1 cellular context compared by ENCODE assay signal in the genomic region with DNA sequence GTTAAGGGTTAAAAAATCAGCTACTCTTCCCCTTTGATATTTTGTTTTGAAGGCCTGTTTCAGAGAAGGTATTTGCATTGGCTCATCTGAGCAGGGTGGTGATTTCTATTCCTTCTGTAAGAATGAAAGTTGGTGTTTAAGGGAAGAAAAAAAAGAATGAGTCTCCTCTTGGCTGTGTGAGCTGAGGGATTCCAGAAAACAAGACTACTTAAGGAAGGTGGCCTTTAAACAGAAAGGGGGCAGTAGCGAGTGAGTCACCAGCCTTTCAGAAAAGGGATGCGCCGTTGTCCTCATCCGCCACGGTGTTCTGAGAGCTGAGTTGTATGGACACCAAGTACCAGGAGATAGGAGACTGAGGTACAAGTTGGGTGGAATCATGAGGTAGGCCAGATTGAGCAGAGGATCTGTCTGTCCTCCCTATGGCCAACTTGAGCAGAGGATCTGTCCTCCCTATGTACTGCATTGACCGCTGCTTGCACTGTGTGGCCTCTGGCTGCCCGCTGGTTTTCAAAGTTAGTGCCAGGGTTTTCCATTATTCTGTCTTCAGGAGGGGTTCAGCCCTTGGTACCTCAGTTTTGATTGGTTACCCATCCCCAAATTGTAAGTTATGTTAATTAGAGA.
TF ChIP-seq lines count a peak whose summit lies in the region.

No MANE protein-coding gene starts in this region.

TF ChIP-seq in GM23338, 12 proteins besides CTCF, POLR2A, EP300 and RAD21:
- TF ChIP-seq, protein P1, sequence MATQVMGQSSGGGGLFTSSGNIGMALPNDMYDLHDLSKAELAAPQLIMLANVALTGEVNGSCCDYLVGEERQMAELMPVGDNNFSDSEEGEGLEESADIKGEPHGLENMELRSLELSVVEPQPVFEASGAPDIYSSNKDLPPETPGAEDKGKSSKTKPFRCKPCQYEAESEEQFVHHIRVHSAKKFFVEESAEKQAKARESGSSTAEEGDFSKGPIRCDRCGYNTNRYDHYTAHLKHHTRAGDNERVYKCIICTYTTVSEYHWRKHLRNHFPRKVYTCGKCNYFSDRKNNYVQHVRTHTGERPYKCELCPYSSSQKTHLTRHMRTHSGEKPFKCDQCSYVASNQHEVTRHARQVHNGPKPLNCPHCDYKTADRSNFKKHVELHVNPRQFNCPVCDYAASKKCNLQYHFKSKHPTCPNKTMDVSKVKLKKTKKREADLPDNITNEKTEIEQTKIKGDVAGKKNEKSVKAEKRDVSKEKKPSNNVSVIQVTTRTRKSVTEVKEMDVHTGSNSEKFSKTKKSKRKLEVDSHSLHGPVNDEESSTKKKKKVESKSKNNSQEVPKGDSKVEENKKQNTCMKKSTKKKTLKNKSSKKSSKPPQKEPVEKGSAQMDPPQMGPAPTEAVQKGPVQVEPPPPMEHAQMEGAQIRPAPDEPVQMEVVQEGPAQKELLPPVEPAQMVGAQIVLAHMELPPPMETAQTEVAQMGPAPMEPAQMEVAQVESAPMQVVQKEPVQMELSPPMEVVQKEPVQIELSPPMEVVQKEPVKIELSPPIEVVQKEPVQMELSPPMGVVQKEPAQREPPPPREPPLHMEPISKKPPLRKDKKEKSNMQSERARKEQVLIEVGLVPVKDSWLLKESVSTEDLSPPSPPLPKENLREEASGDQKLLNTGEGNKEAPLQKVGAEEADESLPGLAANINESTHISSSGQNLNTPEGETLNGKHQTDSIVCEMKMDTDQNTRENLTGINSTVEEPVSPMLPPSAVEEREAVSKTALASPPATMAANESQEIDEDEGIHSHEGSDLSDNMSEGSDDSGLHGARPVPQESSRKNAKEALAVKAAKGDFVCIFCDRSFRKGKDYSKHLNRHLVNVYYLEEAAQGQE (IDR thresholded peaks at IDR 0.05; ENCODE audit: unreplicated experiment), result no peak
- TF ChIP-seq, protein P2, sequence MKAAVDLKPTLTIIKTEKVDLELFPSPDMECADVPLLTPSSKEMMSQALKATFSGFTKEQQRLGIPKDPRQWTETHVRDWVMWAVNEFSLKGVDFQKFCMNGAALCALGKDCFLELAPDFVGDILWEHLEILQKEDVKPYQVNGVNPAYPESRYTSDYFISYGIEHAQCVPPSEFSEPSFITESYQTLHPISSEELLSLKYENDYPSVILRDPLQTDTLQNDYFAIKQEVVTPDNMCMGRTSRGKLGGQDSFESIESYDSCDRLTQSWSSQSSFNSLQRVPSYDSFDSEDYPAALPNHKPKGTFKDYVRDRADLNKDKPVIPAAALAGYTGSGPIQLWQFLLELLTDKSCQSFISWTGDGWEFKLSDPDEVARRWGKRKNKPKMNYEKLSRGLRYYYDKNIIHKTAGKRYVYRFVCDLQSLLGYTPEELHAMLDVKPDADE (IDR thresholded peaks at IDR 0.05), result no peak
- TF ChIP-seq ZNF331 (CRISPR knock-in tag; IDR thresholded peaks at IDR 0.05; ENCODE audit: low read depth), result no peak
- TF ChIP-seq ZNF114 (CRISPR knock-in tag; IDR thresholded peaks at IDR 0.05), result no peak
- no peak for TF ChIP-seq POLR2AphosphoS5 (IDR thresholded peaks at IDR 0.05; ENCODE audit: low read depth)
- TF ChIP-seq STAT1 (IDR thresholded peaks at IDR 0.05; ENCODE audit: unreplicated experiment), result no peak
- no peak for TF ChIP-seq NANOG (IDR thresholded peaks at IDR 0.05; ENCODE audit: borderline replicate concordance)
- TF ChIP-seq, protein P3, sequence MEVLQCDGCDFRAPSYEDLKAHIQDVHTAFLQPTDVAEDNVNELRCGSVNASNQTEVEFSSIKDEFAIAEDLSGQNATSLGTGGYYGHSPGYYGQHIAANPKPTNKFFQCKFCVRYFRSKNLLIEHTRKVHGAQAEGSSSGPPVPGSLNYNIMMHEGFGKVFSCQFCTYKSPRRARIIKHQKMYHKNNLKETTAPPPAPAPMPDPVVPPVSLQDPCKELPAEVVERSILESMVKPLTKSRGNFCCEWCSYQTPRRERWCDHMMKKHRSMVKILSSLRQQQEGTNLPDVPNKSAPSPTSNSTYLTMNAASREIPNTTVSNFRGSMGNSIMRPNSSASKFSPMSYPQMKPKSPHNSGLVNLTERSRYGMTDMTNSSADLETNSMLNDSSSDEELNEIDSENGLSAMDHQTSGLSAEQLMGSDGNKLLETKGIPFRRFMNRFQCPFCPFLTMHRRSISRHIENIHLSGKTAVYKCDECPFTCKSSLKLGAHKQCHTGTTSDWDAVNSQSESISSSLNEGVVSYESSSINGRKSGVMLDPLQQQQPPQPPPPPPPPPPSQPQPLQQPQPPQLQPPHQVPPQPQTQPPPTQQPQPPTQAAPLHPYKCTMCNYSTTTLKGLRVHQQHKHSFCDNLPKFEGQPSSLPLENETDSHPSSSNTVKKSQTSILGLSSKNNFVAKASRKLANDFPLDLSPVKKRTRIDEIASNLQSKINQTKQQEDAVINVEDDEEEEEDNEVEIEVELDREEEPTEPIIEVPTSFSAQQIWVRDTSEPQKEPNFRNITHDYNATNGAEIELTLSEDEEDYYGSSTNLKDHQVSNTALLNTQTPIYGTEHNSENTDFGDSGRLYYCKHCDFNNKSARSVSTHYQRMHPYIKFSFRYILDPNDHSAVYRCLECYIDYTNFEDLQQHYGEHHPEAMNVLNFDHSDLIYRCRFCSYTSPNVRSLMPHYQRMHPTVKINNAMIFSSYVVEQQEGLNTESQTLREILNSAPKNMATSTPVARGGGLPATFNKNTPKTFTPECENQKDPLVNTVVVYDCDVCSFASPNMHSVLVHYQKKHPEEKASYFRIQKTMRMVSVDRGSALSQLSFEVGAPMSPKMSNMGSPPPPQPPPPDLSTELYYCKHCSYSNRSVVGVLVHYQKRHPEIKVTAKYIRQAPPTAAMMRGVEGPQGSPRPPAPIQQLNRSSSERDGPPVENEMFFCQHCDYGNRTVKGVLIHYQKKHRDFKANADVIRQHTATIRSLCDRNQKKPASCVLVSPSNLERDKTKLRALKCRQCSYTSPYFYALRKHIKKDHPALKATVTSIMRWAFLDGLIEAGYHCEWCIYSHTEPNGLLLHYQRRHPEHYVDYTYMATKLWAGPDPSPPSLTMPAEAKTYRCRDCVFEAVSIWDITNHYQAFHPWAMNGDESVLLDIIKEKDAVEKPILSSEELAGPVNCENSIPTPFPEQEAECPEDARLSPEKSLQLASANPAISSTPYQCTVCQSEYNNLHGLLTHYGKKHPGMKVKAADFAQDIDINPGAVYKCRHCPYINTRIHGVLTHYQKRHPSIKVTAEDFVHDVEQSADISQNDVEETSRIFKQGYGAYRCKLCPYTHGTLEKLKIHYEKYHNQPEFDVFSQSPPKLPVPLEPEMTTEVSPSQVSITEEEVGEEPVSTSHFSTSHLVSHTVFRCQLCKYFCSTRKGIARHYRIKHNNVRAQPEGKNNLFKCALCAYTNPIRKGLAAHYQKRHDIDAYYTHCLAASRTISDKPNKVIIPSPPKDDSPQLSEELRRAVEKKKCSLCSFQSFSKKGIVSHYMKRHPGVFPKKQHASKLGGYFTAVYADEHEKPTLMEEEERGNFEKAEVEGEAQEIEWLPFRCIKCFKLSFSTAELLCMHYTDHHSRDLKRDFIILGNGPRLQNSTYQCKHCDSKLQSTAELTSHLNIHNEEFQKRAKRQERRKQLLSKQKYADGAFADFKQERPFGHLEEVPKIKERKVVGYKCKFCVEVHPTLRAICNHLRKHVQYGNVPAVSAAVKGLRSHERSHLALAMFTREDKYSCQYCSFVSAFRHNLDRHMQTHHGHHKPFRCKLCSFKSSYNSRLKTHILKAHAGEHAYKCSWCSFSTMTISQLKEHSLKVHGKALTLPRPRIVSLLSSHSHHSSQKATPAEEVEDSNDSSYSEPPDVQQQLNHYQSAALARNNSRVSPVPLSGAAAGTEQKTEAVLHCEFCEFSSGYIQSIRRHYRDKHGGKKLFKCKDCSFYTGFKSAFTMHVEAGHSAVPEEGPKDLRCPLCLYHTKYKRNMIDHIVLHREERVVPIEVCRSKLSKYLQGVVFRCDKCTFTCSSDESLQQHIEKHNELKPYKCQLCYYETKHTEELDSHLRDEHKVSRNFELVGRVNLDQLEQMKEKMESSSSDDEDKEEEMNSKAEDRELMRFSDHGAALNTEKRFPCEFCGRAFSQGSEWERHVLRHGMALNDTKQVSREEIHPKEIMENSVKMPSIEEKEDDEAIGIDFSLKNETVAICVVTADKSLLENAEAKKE (CRISPR knock-in tag; IDR thresholded peaks at IDR 0.05), result no peak
- no peak for TF ChIP-seq EZH2phosphoT487 (IDR thresholded peaks at IDR 0.05; ENCODE audit: unreplicated experiment)
- no peak for TF ChIP-seq JUNB (IDR thresholded peaks at IDR 0.05; ENCODE audit: unreplicated experiment)
- TF ChIP-seq EZH2 (IDR thresholded peaks at IDR 0.05; ENCODE audit: low read depth, unreplicated experiment), result no peak
- no peak for TF ChIP-seq CREB1 (CRISPR knock-in tag; IDR thresholded peaks at IDR 0.05; ENCODE audit: low read depth)
